17 cellular contexts compared by ENCODE assay signal in the genomic region with DNA sequence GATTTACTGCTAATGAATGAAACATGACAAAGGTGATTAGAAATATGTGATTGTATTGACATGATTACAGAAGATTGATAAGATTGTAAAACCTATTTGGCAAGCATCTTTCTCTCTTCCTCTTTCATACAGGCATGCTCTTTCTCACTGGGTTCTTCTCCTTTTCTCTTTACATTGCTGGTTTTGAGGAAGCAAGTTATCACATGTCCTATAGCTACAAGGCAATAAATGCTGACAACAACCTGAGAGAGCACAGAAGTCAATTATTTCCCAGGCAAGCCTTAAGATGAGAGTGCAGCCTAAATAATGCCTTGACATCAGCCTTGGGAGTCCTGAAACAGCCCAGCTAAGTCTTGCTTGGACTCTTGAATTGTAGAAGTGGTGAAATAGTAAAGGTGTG.
"Had no signal": no experiment of that assay in that cellular context is flagged by ENCODE, and none has a peak within 500 bp of the region (broad histone marks: within the 10 kb centered on the region; RNA-seq: fewer than 3 reads in every experiment).

No MANE protein-coding gene starts in this region.

- H3K9me3 ChIP-seq: tibial nerve had no signal

- H3K4me3 ChIP-seq: coronary artery, left lung, tibial nerve had no signal

- H3K27ac ChIP-seq: brain microvascular endothelial cell, coronary artery, left lung, tibial nerve had no signal

- DNase-seq: activated CD4-positive, alpha-beta T cell treated with anti-CD3 and anti-CD28 coated beads, Interleukin-2, amount 10 ng/mL, durations not matched to agents 24 days and 14 days; activated CD8-positive, alpha-beta T cell treated with anti-CD3 and anti-CD28 coated beads for 36 hours; activated effector memory CD4-positive, alpha-beta T cell treated with Interleukin-2 at 50 U/mL for 16 hours; activated naive CD4-positive, alpha-beta T cell treated with anti-CD3 and anti-CD28 coated beads, Interleukin-2, amount 50 U/mL, for 16 hours; activated T-cell treated with anti-CD3 and anti-CD28 coated beads, Interleukin-2, amount 50 U/mL, for 48 hours; aorta; brain microvascular endothelial cell; erythroblast; left lung; nephron progenitor cell; stimulated activated CD4-positive, alpha-beta T cell treated with anti-CD3 and anti-CD28 coated beads, Interleukin-12 subunit alpha, Interleukin-12 subunit beta, amount 100 ng/mL, for 4 hours; stimulated activated CD4-positive, alpha-beta T cell treated with anti-CD3 and anti-CD28 coated beads, Interleukin-1b, Interleukin-23, amount 100 ng/mL, for 48 hours; stimulated activated CD8-positive, alpha-beta memory T cell treated with anti-CD3 and anti-CD28 coated beads, Interleukin-4, amount 100 ng/mL, for 48 hours; stimulated activated naive CD8-positive, alpha-beta T cell treated with anti-CD3 and anti-CD28 coated beads, Interleukin-15, Interleukin-2, amounts not matched to agents 100 U/mL and 50 U/mL, for 24 hours; substantia nigra had no signal

- H3K4me1 ChIP-seq: left lung, tibial nerve had no signal

- H3K27me3 ChIP-seq: brain microvascular endothelial cell, left lung, tibial nerve had no signal

- H3K36me3 ChIP-seq: brain microvascular endothelial cell, left lung, tibial nerve had no signal
